In the genomic region with DNA sequence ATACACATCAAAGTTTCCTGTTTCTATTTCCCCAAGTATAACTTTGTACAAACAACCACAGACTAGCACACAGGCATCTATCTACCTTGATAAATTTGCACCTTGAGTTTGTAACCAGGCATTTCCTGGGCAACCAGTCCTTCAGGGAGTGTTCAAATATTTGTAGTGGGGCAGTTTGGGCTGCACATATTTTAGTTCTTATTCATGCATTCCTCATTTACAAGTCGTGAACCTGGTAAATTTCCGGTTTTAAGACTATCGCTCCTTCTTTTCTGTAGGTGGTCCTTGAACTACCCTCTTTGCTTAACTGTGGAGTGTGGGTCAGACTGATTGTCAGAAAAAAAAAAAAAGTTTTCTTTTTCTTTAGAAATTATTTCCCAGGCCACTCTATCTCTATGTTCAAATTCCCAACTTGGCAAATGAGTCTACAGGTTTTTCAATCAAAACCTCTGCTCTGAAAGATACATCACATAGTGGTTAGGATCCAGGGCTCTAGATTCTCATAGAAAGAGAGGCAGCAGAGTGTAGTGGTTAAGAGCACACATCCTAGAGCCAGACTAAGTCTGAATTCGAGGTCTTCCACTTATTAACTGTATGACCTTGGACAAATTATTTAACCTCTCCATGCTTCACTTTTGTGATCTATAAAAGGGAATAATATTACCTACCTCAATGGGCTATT, we compare ENCODE assay signal across 1 cellular context.
TF ChIP-seq lines count a peak whose summit lies in the region.

No MANE protein-coding gene starts in this region.

TF ChIP-seq in HepG2, 621 proteins besides CTCF, POLR2A, EP300 and RAD21 (continued from another document and continues in another):
- TF ChIP-seq, protein P1, sequence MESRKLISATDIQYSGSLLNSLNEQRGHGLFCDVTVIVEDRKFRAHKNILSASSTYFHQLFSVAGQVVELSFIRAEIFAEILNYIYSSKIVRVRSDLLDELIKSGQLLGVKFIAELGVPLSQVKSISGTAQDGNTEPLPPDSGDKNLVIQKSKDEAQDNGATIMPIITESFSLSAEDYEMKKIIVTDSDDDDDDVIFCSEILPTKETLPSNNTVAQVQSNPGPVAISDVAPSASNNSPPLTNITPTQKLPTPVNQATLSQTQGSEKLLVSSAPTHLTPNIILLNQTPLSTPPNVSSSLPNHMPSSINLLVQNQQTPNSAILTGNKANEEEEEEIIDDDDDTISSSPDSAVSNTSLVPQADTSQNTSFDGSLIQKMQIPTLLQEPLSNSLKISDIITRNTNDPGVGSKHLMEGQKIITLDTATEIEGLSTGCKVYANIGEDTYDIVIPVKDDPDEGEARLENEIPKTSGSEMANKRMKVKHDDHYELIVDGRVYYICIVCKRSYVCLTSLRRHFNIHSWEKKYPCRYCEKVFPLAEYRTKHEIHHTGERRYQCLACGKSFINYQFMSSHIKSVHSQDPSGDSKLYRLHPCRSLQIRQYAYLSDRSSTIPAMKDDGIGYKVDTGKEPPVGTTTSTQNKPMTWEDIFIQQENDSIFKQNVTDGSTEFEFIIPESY (CRISPR knock-in tag; IDR thresholded peaks at IDR 0.05): no peak
- TF ChIP-seq, protein P2, sequence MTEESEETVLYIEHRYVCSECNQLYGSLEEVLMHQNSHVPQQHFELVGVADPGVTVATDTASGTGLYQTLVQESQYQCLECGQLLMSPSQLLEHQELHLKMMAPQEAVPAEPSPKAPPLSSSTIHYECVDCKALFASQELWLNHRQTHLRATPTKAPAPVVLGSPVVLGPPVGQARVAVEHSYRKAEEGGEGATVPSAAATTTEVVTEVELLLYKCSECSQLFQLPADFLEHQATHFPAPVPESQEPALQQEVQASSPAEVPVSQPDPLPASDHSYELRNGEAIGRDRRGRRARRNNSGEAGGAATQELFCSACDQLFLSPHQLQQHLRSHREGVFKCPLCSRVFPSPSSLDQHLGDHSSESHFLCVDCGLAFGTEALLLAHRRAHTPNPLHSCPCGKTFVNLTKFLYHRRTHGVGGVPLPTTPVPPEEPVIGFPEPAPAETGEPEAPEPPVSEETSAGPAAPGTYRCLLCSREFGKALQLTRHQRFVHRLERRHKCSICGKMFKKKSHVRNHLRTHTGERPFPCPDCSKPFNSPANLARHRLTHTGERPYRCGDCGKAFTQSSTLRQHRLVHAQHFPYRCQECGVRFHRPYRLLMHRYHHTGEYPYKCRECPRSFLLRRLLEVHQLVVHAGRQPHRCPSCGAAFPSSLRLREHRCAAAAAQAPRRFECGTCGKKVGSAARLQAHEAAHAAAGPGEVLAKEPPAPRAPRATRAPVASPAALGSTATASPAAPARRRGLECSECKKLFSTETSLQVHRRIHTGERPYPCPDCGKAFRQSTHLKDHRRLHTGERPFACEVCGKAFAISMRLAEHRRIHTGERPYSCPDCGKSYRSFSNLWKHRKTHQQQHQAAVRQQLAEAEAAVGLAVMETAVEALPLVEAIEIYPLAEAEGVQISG (CRISPR knock-in tag; IDR thresholded peaks at IDR 0.05): no peak
- TF ChIP-seq, protein P3, sequence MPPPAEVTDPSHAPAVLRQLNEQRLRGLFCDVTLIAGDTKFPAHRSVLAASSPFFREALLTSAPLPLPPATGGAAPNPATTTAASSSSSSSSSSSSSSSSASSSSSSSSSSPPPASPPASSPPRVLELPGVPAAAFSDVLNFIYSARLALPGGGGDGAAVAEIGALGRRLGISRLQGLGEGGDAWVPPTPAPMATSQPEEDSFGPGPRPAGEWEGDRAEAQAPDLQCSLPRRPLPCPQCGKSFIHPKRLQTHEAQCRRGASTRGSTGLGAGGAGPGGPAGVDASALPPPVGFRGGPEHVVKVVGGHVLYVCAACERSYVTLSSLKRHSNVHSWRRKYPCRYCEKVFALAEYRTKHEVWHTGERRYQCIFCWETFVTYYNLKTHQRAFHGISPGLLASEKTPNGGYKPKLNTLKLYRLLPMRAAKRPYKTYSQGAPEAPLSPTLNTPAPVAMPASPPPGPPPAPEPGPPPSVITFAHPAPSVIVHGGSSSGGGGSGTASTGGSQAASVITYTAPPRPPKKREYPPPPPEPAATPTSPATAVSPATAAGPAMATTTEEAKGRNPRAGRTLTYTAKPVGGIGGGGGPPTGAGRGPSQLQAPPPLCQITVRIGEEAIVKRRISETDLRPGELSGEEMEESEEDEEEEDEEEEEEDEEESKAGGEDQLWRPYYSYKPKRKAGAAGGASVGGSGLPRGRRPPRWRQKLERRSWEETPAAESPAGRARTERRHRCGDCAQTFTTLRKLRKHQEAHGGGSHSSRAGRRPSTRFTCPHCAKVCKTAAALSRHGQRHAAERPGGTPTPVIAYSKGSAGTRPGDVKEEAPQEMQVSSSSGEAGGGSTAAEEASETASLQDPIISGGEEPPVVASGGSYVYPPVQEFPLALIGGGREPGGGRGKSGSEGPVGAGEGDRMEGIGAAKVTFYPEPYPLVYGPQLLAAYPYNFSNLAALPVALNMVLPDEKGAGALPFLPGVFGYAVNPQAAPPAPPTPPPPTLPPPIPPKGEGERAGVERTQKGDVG (CRISPR knock-in tag; IDR thresholded peaks at IDR 0.05; ENCODE audit: borderline replicate concordance): no peak
- TF ChIP-seq RELA (CRISPR knock-in tag; IDR thresholded peaks at IDR 0.05) (no peak), MAFF (IDR thresholded peaks at IDR 0.05; ENCODE audit: low read depth, low read length) (no peak), ZSCAN12 (CRISPR knock-in tag; IDR thresholded peaks at IDR 0.05) (no peak), ZNF496 (CRISPR knock-in tag; IDR thresholded peaks at IDR 0.05; ENCODE audit: insufficient replicate concordance) (no peak), ZC3H4 (CRISPR knock-in tag; IDR thresholded peaks at IDR 0.05; ENCODE audit: borderline replicate concordance) (no peak), JUND (CRISPR knock-in tag; IDR thresholded peaks at IDR 0.05) (peak; percentile 91), ZNF296 (CRISPR knock-in tag; conservative IDR thresholded peaks at IDR 0.05) (no peak), ZNF329 (CRISPR knock-in tag; IDR thresholded peaks at IDR 0.05; ENCODE audit: low read depth) (no peak), ZFP36 (IDR thresholded peaks at IDR 0.05; ENCODE audit: borderline replicate concordance, low read depth, low read length, partially characterized antibody) (no peak), THYN1 (CRISPR knock-in tag; IDR thresholded peaks at IDR 0.05; ENCODE audit: borderline replicate concordance, low read depth) (no peak), RORA (CRISPR knock-in tag; IDR thresholded peaks at IDR 0.05) (no peak), ZNF317 (CRISPR knock-in tag; IDR thresholded peaks at IDR 0.05) (0 out of 2 replicates have a peak, but pooled peaks have one; percentile 57), MZF1 (CRISPR knock-in tag; IDR thresholded peaks at IDR 0.05; ENCODE audit: borderline replicate concordance) (no peak), ZFX (CRISPR knock-in tag; IDR thresholded peaks at IDR 0.05; ENCODE audit: low read depth) (no peak), ZNF460 (CRISPR knock-in tag; IDR thresholded peaks at IDR 0.05; ENCODE audit: borderline replicate concordance) (no peak), TBX3 (IDR thresholded peaks at IDR 0.05; ENCODE audit: borderline replicate concordance) (peak; percentile 77; the same call in 1 of the 2 replicates), NFE2L1 (CRISPR knock-in tag; IDR thresholded peaks at IDR 0.05; ENCODE audit: borderline replicate concordance) (no peak), GATAD1 (CRISPR knock-in tag; IDR thresholded peaks at IDR 0.05) (0 out of 2 replicates have a peak, but pooled peaks have one; percentile 19), NFIC (IDR thresholded peaks at IDR 0.05; ENCODE audit: low read length) (peak; percentile 78; the same call in 1 of the 2 replicates), GABPB1 (CRISPR knock-in tag; IDR thresholded peaks at IDR 0.05) (peak; percentile 29; the same call in 1 of the 2 replicates), DPF2 (CRISPR knock-in tag; IDR thresholded peaks at IDR 0.05; ENCODE audit: borderline replicate concordance, low read depth) (peak; percentile 78; the same call in 1 of the 2 replicates), ATF1 (CRISPR knock-in tag; IDR thresholded peaks at IDR 0.05) (no peak), FLYWCH1 (CRISPR knock-in tag; IDR thresholded peaks at IDR 0.05) (no peak)
- TF ChIP-seq, protein P4, sequence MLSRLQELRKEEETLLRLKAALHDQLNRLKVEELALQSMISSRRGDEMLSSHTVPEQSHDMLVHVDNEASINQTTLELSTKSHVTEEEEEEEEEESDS (CRISPR knock-in tag; IDR thresholded peaks at IDR 0.05; ENCODE audit: borderline replicate concordance): no peak
- TF ChIP-seq, protein P5, sequence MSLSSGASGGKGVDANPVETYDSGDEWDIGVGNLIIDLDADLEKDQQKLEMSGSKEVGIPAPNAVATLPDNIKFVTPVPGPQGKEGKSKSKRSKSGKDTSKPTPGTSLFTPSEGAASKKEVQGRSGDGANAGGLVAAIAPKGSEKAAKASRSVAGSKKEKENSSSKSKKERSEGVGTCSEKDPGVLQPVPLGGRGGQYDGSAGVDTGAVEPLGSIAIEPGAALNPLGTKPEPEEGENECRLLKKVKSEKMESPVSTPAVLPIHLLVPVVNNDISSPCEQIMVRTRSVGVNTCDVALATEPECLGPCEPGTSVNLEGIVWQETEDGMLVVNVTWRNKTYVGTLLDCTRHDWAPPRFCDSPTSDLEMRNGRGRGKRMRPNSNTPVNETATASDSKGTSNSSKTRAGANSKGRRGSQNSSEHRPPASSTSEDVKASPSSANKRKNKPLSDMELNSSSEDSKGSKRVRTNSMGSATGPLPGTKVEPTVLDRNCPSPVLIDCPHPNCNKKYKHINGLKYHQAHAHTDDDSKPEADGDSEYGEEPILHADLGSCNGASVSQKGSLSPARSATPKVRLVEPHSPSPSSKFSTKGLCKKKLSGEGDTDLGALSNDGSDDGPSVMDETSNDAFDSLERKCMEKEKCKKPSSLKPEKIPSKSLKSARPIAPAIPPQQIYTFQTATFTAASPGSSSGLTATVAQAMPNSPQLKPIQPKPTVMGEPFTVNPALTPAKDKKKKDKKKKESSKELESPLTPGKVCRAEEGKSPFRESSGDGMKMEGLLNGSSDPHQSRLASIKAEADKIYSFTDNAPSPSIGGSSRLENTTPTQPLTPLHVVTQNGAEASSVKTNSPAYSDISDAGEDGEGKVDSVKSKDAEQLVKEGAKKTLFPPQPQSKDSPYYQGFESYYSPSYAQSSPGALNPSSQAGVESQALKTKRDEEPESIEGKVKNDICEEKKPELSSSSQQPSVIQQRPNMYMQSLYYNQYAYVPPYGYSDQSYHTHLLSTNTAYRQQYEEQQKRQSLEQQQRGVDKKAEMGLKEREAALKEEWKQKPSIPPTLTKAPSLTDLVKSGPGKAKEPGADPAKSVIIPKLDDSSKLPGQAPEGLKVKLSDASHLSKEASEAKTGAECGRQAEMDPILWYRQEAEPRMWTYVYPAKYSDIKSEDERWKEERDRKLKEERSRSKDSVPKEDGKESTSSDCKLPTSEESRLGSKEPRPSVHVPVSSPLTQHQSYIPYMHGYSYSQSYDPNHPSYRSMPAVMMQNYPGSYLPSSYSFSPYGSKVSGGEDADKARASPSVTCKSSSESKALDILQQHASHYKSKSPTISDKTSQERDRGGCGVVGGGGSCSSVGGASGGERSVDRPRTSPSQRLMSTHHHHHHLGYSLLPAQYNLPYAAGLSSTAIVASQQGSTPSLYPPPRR (CRISPR knock-in tag; IDR thresholded peaks at IDR 0.05; ENCODE audit: borderline replicate concordance): peak; percentile 85
- TF ChIP-seq, protein P6, sequence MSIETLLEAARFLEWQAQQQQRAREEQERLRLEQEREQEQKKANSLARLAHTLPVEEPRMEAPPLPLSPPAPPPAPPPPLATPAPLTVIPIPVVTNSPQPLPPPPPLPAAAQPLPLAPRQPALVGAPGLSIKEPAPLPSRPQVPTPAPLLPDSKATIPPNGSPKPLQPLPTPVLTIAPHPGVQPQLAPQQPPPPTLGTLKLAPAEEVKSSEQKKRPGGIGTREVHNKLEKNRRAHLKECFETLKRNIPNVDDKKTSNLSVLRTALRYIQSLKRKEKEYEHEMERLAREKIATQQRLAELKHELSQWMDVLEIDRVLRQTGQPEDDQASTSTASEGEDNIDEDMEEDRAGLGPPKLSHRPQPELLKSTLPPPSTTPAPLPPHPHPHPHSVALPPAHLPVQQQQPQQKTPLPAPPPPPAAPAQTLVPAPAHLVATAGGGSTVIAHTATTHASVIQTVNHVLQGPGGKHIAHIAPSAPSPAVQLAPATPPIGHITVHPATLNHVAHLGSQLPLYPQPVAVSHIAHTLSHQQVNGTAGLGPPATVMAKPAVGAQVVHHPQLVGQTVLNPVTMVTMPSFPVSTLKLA (IDR thresholded peaks at IDR 0.05): no peak
- TF ChIP-seq, protein P7, sequence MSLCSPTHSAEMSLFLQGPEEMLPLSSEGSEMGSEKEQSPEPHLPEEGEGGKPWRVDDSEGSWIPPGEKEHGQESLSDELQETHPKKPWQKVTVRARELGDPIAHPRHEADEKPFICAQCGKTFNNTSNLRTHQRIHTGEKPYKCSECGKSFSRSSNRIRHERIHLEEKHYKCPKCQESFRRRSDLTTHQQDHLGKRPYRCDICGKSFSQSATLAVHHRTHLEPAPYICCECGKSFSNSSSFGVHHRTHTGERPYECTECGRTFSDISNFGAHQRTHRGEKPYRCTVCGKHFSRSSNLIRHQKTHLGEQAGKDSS (CRISPR knock-in tag; IDR thresholded peaks at IDR 0.05; ENCODE audit: borderline replicate concordance, low read depth): no peak
- TF ChIP-seq, protein P8, sequence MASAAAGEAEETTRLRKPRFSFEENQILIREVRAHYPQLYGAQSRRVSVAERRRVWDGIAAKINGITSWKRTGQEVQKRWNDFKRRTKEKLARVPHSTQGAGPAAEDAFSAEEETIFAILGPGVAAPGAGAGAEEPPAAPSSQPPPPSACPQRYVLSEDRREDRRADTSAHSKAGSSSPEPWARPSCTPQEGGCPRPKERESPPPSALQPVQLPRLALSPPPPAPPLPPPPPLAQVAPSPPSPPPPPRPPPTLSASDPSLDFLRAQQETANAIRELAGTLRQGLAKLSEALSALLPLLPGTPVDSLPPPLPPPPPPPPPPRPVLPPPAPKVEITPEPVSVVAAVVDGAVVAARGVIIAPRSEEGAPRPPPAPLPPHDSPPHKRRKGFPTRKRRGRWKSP (CRISPR knock-in tag; IDR thresholded peaks at IDR 0.05): no peak; the same call in 1 of the 2 replicates
- TF ChIP-seq, protein P9, sequence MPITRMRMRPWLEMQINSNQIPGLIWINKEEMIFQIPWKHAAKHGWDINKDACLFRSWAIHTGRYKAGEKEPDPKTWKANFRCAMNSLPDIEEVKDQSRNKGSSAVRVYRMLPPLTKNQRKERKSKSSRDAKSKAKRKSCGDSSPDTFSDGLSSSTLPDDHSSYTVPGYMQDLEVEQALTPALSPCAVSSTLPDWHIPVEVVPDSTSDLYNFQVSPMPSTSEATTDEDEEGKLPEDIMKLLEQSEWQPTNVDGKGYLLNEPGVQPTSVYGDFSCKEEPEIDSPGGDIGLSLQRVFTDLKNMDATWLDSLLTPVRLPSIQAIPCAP (CRISPR knock-in tag; IDR thresholded peaks at IDR 0.05; ENCODE audit: low read depth): no peak
- TF ChIP-seq, protein P10, sequence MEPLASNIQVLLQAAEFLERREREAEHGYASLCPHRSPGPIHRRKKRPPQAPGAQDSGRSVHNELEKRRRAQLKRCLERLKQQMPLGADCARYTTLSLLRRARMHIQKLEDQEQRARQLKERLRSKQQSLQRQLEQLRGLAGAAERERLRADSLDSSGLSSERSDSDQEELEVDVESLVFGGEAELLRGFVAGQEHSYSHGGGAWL (CRISPR knock-in tag; IDR thresholded peaks at IDR 0.05): no peak
- TF ChIP-seq, protein P11, sequence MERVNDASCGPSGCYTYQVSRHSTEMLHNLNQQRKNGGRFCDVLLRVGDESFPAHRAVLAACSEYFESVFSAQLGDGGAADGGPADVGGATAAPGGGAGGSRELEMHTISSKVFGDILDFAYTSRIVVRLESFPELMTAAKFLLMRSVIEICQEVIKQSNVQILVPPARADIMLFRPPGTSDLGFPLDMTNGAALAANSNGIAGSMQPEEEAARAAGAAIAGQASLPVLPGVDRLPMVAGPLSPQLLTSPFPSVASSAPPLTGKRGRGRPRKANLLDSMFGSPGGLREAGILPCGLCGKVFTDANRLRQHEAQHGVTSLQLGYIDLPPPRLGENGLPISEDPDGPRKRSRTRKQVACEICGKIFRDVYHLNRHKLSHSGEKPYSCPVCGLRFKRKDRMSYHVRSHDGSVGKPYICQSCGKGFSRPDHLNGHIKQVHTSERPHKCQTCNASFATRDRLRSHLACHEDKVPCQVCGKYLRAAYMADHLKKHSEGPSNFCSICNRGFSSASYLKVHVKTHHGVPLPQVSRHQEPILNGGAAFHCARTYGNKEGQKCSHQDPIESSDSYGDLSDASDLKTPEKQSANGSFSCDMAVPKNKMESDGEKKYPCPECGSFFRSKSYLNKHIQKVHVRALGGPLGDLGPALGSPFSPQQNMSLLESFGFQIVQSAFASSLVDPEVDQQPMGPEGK (CRISPR knock-in tag; IDR thresholded peaks at IDR 0.05): peak; percentile 74
